ENCODE assay signal across 8 cellular contexts in the genomic region with DNA sequence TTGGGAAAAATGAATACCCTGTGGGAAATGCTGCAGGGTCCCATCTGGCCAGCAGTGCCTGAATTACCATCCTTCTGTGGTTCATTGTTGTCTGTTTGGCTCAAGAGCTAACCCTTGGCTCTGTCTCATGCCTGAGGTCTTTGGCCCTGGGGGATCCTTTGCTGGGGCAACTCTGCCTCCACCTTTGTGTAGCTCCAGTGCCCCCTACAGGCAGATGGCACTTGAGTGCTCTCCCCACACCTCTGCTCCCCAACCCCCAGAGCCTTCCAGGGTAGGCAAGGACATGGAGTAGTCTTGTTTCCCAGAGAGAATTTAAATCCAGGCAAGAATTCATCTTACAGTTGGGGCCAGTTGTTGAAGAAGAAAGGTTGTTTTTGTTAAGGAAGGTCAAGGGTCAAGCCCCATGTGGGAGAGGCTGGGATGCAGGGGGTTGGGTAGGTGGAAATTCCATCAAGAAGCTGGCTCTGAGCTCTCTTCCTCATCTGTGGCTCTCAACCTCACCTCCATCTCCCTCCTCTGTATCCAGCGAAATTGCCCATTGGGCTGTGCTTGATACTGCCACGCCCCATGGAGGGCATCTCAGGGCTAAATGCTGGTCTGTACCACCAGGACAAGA. TPM values are rescaled to one million over a fixed set of nuclear protein-coding genes. Genes with fewer than 3 reads are reported as not detected.
DNase-seq lines count a peak whose midpoint lies in the region; ATAC-seq and TF ChIP-seq lines count a peak whose summit lies in the region.

No MANE protein-coding gene starts in this region.

- no peaks in the 10 kb centered on the region for H3K9me3 Mint-ChIP-seq in effector memory CD8-positive, alpha-beta T cell
- H3K9me3 Mint-ChIP-seq in neural crest cell = peaks cover 5% of the 10 kb centered on the region

- TF ChIP-seq CTCF in Loucy (conservative IDR thresholded peaks at IDR 0.05; ENCODE audit: low read length) (peak; percentile 86), neural crest cell (conservative IDR thresholded peaks at IDR 0.05) (peak; percentile 51), tibial nerve (IDR thresholded peaks at IDR 0.05) (peak in 4 of 5 experiments; percentile 5 to 55 (median 28))

- H3K4me3 ChIP-seq in Loucy (ENCODE audit: low read length, poor library complexity, severe bottlenecking) = no peak overlapping the region
- no peak overlapping the region for H3K4me3 ChIP-seq in tibial nerve

- no peak for TF ChIP-seq EP300 in tibial nerve (IDR thresholded peaks at IDR 0.05)

- H3K27me3 Mint-ChIP-seq in effector memory CD8-positive, alpha-beta T cell = no peaks in the 10 kb centered on the region
- no peaks in the 10 kb centered on the region for H3K27me3 Mint-ChIP-seq in neural crest cell (ENCODE audit: low read depth)

- no peaks in the 10 kb centered on the region for H3K9me2 ChIP-seq in Loucy (replicated peaks; ENCODE audit: low read depth, low read length)

- peaks cover 59% of the 10 kb centered on the region for H3K36me3 Mint-ChIP-seq in effector memory CD8-positive, alpha-beta T cell (ENCODE audit: insufficient read depth)
- H3K36me3 Mint-ChIP-seq in neural crest cell (ENCODE audit: low read depth) = no peaks in the 10 kb centered on the region

- H2AFZ ChIP-seq in Loucy (ENCODE audit: low read length) = no peak overlapping the region

- no peak overlapping the region for H3K9ac ChIP-seq in Loucy (ENCODE audit: low read depth, low read length, poor library complexity, severe bottlenecking)

- WGBS in tibial nerve, 2 donors = 83 to 88% methylated on average over 2 of the region's 2 CpGs

- no peaks in the 10 kb centered on the region for H3K79me2 ChIP-seq in Loucy (ENCODE audit: insufficient read depth, low read length)

- H3K9me3 ChIP-seq in Loucy (ENCODE audit: insufficient read depth, low read depth, low read length) = no peaks in the 10 kb centered on the region
- no peaks in the 10 kb centered on the region for H3K9me3 ChIP-seq in tibial nerve

- TF ChIP-seq POLR2A in tibial nerve (IDR thresholded peaks at IDR 0.05) = no peak

- ATAC-seq in effector memory CD8-positive, alpha-beta T cell (replicated peaks) = peak; percentile 100

- peak overlapping the region in 1 of 2 donors; percentile 30 for H3K4me3 Mint-ChIP-seq in effector memory CD8-positive, alpha-beta T cell
- no peak overlapping the region for H3K4me3 Mint-ChIP-seq in neural crest cell

- no peaks in the 10 kb centered on the region for H4K20me1 ChIP-seq in Loucy (ENCODE audit: insufficient read depth, low read length, poor library complexity, severe bottlenecking)

- H3K4me1 Mint-ChIP-seq in effector memory CD8-positive, alpha-beta T cell (ENCODE audit: low read depth in 2 of 2) = peaks cover 17 to 30% of the 10 kb centered on the region in 2 donors
- H3K4me1 Mint-ChIP-seq in neural crest cell = peaks cover 31% of the 10 kb centered on the region

- no peak overlapping the region for H3K27ac ChIP-seq in tibial nerve

- no peak overlapping the region for H3K4me2 ChIP-seq in Loucy (ENCODE audit: low read depth, low read length, poor library complexity, severe bottlenecking)

- no peaks in the 10 kb centered on the region for H3F3A ChIP-seq in Loucy (ENCODE audit: low read depth)

- DNase-seq in NCI-H146 (lab: John Stamatoyannopoulos, UW) = peak; percentile 34
- DNase-seq in NCI-H146 treated with DMSO at 0.1 percent for 48 hours (lab: John Stamatoyannopoulos, UW; ENCODE audit: unreplicated experiment) = no peak
- DNase-seq in activated CD4-positive, alpha-beta T cell treated with anti-CD3 and anti-CD28 coated beads for 48 hours = peak; percentile 89
- DNase-seq in effector memory CD8-positive, alpha-beta T cell = peak; percentile 81 to 86 (median 81)
- peak; percentile 28 for DNase-seq in neural crest cell (ENCODE audit: low read depth, low spot score)
- no peak for DNase-seq in tibial nerve (ENCODE audit: low spot score in 2 of 2)
- no peak for DNase-seq in DMS114 treated with DMSO at 0.1 percent for 48 hours (lab: John Stamatoyannopoulos, UW; ENCODE audit: unreplicated experiment)

- H3K36me3 ChIP-seq in Loucy (ENCODE audit: insufficient read depth, low read length) (no peaks in the 10 kb centered on the region), tibial nerve (no peaks in the 10 kb centered on the region)

- H3K27ac Mint-ChIP-seq in effector memory CD8-positive, alpha-beta T cell = peak overlapping the region; percentile 68 to 87
- H3K27ac Mint-ChIP-seq in neural crest cell (ENCODE audit: unreplicated experiment) = no peak overlapping the region

- H3K4me1 ChIP-seq in Loucy (ENCODE audit: insufficient read depth, low read length, poor library complexity, severe bottlenecking) = no peaks in the 10 kb centered on the region
- H3K4me1 ChIP-seq in tibial nerve = no peaks in the 10 kb centered on the region

- H3K27me3 ChIP-seq in Loucy (ENCODE audit: insufficient read depth, low read length, poor library complexity, severe bottlenecking) = no peaks in the 10 kb centered on the region
- H3K27me3 ChIP-seq in tibial nerve = peaks cover 0 to 23% of the 10 kb centered on the region in 2 donors

RNA-seq across cellular contexts. Expression of gene ZNF831, which starts 44.2 kb away (rescaled TPM):
- total RNA-seq in neural crest cell (not detected in 2 replicates), tibial nerve (1 to 10 TPM in 1 of 4 donors, under 1 TPM in 3; under 0.01 to 1.8 (median 0.87) TPM)

Comparison
In these comparisons a context has a peak if more than half of its experiments do, and no peak if none do; other contexts are left out.
1. DNase-seq: peak in NCI-H146 (single experiment), activated CD4-positive, alpha-beta T cell treated with anti-CD3 and anti-CD28 coated beads for 48 hours (single experiment), effector memory CD8-positive, alpha-beta T cell (3 of 3) and neural crest cell (single experiment); none in NCI-H146 treated with DMSO at 0.1 percent for 48 hours (single experiment), tibial nerve (0 of 2) and DMS114 treated with DMSO at 0.1 percent for 48 hours (single experiment).
2. CTCF ChIP-seq: peak in every context shown above with its lines; median percentile 86 in Loucy; 51 in neural crest cell; 28 in tibial nerve.